In the genomic region with DNA sequence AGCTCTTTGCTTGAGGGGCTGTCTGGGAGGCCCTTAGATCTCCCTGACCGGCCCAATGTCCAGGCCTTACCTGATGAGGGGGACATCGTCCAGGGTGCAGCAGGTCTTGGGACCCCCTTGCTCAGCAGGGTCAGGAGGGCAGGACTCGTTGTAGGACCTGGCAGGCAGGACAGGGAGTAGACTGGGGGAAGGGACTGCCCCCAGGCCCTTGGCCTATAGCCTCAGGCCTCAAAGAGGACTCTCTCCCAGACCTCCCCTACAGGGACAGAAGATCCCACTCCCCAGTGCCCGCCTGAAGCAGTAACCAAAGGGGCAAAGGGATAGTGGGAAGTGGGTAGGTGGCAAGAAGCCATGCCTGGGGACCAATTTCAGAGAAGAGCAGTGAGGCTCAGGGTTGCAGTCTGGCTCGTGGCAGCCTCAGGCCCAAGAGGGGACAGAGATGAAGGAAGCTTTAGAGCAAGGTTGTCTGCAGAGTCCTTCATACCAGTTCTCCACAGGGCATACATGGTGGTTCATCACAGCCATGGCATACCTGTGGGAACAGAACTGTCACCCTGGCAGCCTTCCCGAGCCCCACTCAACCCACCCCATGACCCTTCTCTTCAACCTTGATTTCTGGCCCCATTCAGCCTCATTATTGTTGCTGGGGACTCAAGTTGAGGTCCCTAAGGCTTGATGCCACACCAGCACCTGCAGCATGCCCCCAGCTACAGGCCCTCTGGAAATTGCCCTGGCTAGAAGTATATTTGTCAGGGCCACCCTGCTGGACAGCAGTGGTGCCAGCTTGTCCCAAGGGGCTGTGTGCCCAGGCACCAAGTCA, we compare ENCODE assay signal across 10 cellular contexts. TPM values are rescaled to one million over a fixed set of nuclear protein-coding genes. Genes with fewer than 3 reads are reported as not detected.
DNase-seq lines count a peak whose midpoint lies in the region; ATAC-seq, FAIRE-seq and TF ChIP-seq lines count a peak whose summit lies in the region.
"Had no signal": no experiment of that assay in that cellular context is flagged by ENCODE, and none has a peak within 500 bp of the region (broad histone marks: within the 10 kb centered on the region; RNA-seq: fewer than 3 reads in every experiment).

No MANE protein-coding gene starts in this region.

- H3K4me1 ChIP-seq in astrocyte (ENCODE audit: insufficient read depth, low read length), result peaks cover 26% of the 10 kb centered on the region
- H3K4me1 ChIP-seq in stomach, result peaks cover 47 to 89% (median 82%) of the 10 kb centered on the region in 4 donors

- H4K20me1 ChIP-seq in astrocyte (ENCODE audit: insufficient read depth, low read length), result peaks cover 28% of the 10 kb centered on the region

- intact Hi-C loops in stomach (cut with DNase I; ENCODE audit: low total_unique reads), result no loop called here

- H3K4me1 Mint-ChIP-seq in T-helper 1 cell treated with Interleukin-12 subunit alpha and Interleukin-12 subunit beta and Interleukin-4 antibody, amounts not matched to agents 30 μg/mL and 1 μg/mL, for 36 hours (ENCODE audit: low read depth), result peaks cover 20% of the 10 kb centered on the region
- H3K4me1 Mint-ChIP-seq in astrocyte (ENCODE audit: low read depth, unreplicated experiment), result peaks cover 28% of the 10 kb centered on the region

- peaks cover 12% of the 10 kb centered on the region for H3K36me3 Mint-ChIP-seq in T-helper 1 cell treated with Interleukin-12 subunit alpha and Interleukin-12 subunit beta and Interleukin-4 antibody, amounts not matched to agents 30 μg/mL and 1 μg/mL, for 36 hours (ENCODE audit: low read depth)
- H3K36me3 Mint-ChIP-seq in astrocyte (ENCODE audit: low read depth, unreplicated experiment), result peaks cover 10% of the 10 kb centered on the region

- no peak for TF ChIP-seq EP300 in stomach (IDR thresholded peaks at IDR 0.05)

- peak overlapping the region; percentile 91 for H3K4me2 ChIP-seq in astrocyte (ENCODE audit: low read length)

- H2AFZ ChIP-seq in astrocyte (ENCODE audit: low read depth, low read length), result no peak overlapping the region

- H3K4me3 ChIP-seq in astrocyte (ENCODE audit: insufficient read depth, low read depth, low read length), result peak overlapping the region; percentile 92
- peak overlapping the region; percentile 61 for H3K4me3 ChIP-seq in kidney epithelial cell (ENCODE audit: low read depth, low read length)
- peak overlapping the region; percentile 63 to 83 (median 82) for H3K4me3 ChIP-seq in stomach

- H3K9ac ChIP-seq in astrocyte (ENCODE audit: low read length), result peak overlapping the region; percentile 78

- DNase-seq in T-helper 1 cell (no peak), astrocyte (ENCODE audit: low read depth) (no peak), kidney epithelial cell (ENCODE audit: low read depth) (no peak), stomach (no peak), NCI-H524 (lab: John Stamatoyannopoulos, UW) (no peak), SW 1271 (lab: John Stamatoyannopoulos, UW) (no peak)
- DNase-seq: GOT3, NCI-H1694 had no signal

- no peaks in the 10 kb centered on the region for H3K9me3 ChIP-seq in astrocyte (ENCODE audit: insufficient read depth, low read depth, low read length)
- no peaks in the 10 kb centered on the region for H3K9me3 ChIP-seq in stomach

- H3K36me3 ChIP-seq in astrocyte (ENCODE audit: insufficient read depth, low read length) (peaks cover 8% of the 10 kb centered on the region), kidney epithelial cell (ENCODE audit: control insufficient read depth, insufficient read depth, low read length) (no peaks in the 10 kb centered on the region), stomach (peaks cover 14 to 46% (median 41%) of the 10 kb centered on the region in 4 donors)

- no peaks in the 10 kb centered on the region for H3K9me3 Mint-ChIP-seq in T-helper 1 cell treated with Interleukin-12 subunit alpha and Interleukin-12 subunit beta and Interleukin-4 antibody, amounts not matched to agents 30 μg/mL and 1 μg/mL, for 36 hours
- no peaks in the 10 kb centered on the region for H3K9me3 Mint-ChIP-seq in astrocyte (ENCODE audit: unreplicated experiment)

- peaks cover 3% of the 10 kb centered on the region for H3K27me3 Mint-ChIP-seq in T-helper 1 cell treated with Interleukin-12 subunit alpha and Interleukin-12 subunit beta and Interleukin-4 antibody, amounts not matched to agents 30 μg/mL and 1 μg/mL, for 36 hours (ENCODE audit: low read depth)
- H3K27me3 Mint-ChIP-seq in astrocyte (ENCODE audit: low read depth, unreplicated experiment), result no peaks in the 10 kb centered on the region

- TF ChIP-seq POLR2A in stomach (IDR thresholded peaks at IDR 0.05), result no peak

- WGBS in stomach, 5 donors, result 66 to 78% (median 71%) methylated on average over 5 to 6 of the region's 6 CpGs

- H3K4me3 Mint-ChIP-seq in T-helper 1 cell treated with Interleukin-12 subunit alpha and Interleukin-12 subunit beta and Interleukin-4 antibody, amounts not matched to agents 30 μg/mL and 1 μg/mL, for 36 hours, result peak overlapping the region; percentile 78
- H3K4me3 Mint-ChIP-seq in astrocyte (ENCODE audit: unreplicated experiment), result peak overlapping the region; percentile 86

- TF ChIP-seq CTCF in astrocyte (IDR thresholded peaks at IDR 0.05; ENCODE audit: insufficient read depth, low read depth, low read length) (no peak), kidney epithelial cell (IDR thresholded peaks at IDR 0.05; ENCODE audit: insufficient read depth, low read length, poor library complexity, severe bottlenecking) (no peak), stomach (IDR thresholded peaks at IDR 0.05) (no peak)

- H3K27me3 ChIP-seq in astrocyte (ENCODE audit: insufficient read depth, low read length) (no peaks in the 10 kb centered on the region), kidney epithelial cell (ENCODE audit: control insufficient read depth, insufficient read depth, low read length) (no peaks in the 10 kb centered on the region), stomach (no peaks in the 10 kb centered on the region)

- no peak overlapping the region for H3K27ac ChIP-seq in astrocyte (ENCODE audit: low read depth, low read length)
- peak overlapping the region; percentile 83 to 94 (median 88) for H3K27ac ChIP-seq in stomach

- FAIRE-seq in astrocyte (lab: Jason Lieb, UNC), result no peak

- no peak overlapping the region for H3K27ac Mint-ChIP-seq in T-helper 1 cell treated with Interleukin-12 subunit alpha and Interleukin-12 subunit beta and Interleukin-4 antibody, amounts not matched to agents 30 μg/mL and 1 μg/mL, for 36 hours
- H3K27ac Mint-ChIP-seq in astrocyte (ENCODE audit: unreplicated experiment), result peak overlapping the region; percentile 72

- peaks cover 30% of the 10 kb centered on the region for H3K79me2 ChIP-seq in astrocyte (ENCODE audit: insufficient read depth, low read length)

- ATAC-seq in GM21717 (IDR thresholded peaks at IDR 0.05; ENCODE audit: unreplicated experiment), result no peak

RNA-seq across cellular contexts. Expression of a gene that starts 1.3 kb away (rescaled TPM):
- total RNA-seq in astrocyte, result 20.4 and 22.2 TPM in 2 replicates
- 19.1 and 24.4 TPM in 2 replicates for total RNA-seq in kidney epithelial cell
- total RNA-seq in stomach, result 10 to 100 TPM in 3 of 5 donors, 1 to 10 TPM in 1, not detected in 1; 5.0 to 62.4 (median 24.9) TPM
- 10 to 100 TPM; 15.9 to 27.8 (median 21.3) TPM for polyA plus RNA-seq in stomach

RNA-seq across cellular contexts. Expression of a gene that starts 5.6 kb away (rescaled TPM):
- total RNA-seq in astrocyte, result 155 and 176 TPM in 2 replicates
- total RNA-seq in kidney epithelial cell, result 220 and 271 TPM in 2 replicates
- total RNA-seq in stomach, result 100 to 1,000 TPM in 1 of 5 donors, 10 to 100 TPM in 3, not detected in 1; 11.3 to 143 (median 79.1) TPM
- 100 to 1,000 TPM; 217 to 272 (median 223) TPM for polyA plus RNA-seq in stomach

RNA-seq across cellular contexts. Expression of a gene that starts 10.7 kb away (rescaled TPM):
- 14.3 and 17.8 TPM in 2 replicates for total RNA-seq in astrocyte
- 12.6 and 12.8 TPM in 2 replicates for total RNA-seq in kidney epithelial cell
- 10 to 100 TPM; 12.7 to 40.8 (median 19.7) TPM for total RNA-seq in stomach
- polyA plus RNA-seq in stomach, result 10 to 100 TPM; 19.9 to 22.5 (median 20.5) TPM

RNA-seq across cellular contexts. Expression of a gene that starts 14.8 kb away (rescaled TPM):
- total RNA-seq in astrocyte (44.4 and 48.3 TPM in 2 replicates), kidney epithelial cell (56.8 and 86.4 TPM in 2 replicates), stomach (100 to 1,000 TPM in 2 of 5 donors, 10 to 100 TPM in 3; 17.5 to 454 (median 51.0) TPM)
- polyA plus RNA-seq in stomach, result 10 to 100 TPM; 30.9 to 38.6 (median 37.5) TPM

RNA-seq across cellular contexts. Expression of a gene that starts 16.9 kb away (rescaled TPM):
- total RNA-seq in astrocyte, result 17.1 and 17.6 TPM in 2 replicates
- total RNA-seq in kidney epithelial cell, result 16.5 and 28.5 TPM in 2 replicates
- total RNA-seq in stomach, result 10 to 100 TPM in 4 of 5 donors, 1 to 10 TPM in 1; 7.7 to 82.6 (median 29.5) TPM
- 10 to 100 TPM; 87.7 to 95.1 (median 90.4) TPM for polyA plus RNA-seq in stomach
